In the genomic region with DNA sequence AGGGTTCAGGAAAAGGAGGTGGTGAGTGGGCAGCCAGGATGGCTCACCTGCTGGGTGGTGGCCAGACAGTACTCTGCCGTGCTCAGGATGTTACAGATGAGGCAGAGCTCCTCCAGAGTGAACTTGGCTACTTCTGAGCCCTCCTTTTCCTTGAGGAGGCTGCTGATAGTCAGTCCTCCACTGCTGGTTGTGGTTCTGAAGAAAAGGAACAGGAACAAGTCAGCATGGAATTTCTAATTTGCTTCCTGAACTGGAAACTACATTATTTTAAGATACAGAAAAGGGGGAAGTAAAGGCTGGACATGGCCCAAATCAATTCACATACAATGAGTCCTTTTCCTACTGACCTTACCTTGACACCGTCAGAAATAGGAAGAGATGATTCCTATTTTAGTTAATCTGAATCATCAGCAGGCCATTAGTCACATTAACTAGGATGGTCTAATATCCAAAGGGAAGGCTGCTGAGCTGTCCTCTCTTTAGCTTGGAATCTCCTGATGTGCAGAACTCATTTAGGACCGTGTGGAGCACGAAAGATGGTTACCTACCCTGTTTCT, we compare ENCODE assay signal across 1 cellular context.
A peak's percentile ranks its signal among the peaks of the same experiment; 100 is the strongest.
TF ChIP-seq lines count a peak whose summit lies in the region.

No MANE protein-coding gene starts in this region.

TF ChIP-seq in SK-N-SH, 30 proteins besides CTCF, POLR2A, EP300 and RAD21 (continued from another document):
- TF ChIP-seq, protein P1, sequence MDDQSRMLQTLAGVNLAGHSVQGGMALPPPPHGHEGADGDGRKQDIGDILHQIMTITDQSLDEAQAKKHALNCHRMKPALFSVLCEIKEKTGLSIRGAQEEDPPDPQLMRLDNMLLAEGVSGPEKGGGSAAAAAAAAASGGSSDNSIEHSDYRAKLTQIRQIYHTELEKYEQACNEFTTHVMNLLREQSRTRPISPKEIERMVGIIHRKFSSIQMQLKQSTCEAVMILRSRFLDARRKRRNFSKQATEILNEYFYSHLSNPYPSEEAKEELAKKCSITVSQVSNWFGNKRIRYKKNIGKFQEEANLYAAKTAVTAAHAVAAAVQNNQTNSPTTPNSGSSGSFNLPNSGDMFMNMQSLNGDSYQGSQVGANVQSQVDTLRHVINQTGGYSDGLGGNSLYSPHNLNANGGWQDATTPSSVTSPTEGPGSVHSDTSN (IDR thresholded peaks at IDR 0.05): peak; percentile 35; the same call in 1 of the 2 replicates
- TF ChIP-seq JUND (IDR thresholded peaks at IDR 0.05) (peak; percentile 41; the same call in 1 of the 2 replicates), MEF2A (IDR thresholded peaks at IDR 0.05; ENCODE audit: borderline replicate concordance, low read depth) (peak; percentile 89; the same call in 1 of the 2 replicates), TAF1 (IDR thresholded peaks at IDR 0.05; ENCODE audit: borderline replicate concordance, low read depth, low read length) (no peak), MXI1 (IDR thresholded peaks at IDR 0.05; ENCODE audit: low read depth, low read length) (no peak), FOXJ3 (CRISPR knock-in tag; IDR thresholded peaks at IDR 0.05) (no peak), NRF1 (IDR thresholded peaks at IDR 0.05; ENCODE audit: low read depth, low read length) (no peak), FOSL2 (IDR thresholded peaks at IDR 0.05; ENCODE audit: borderline replicate concordance, low read depth) (peak; percentile 71), EZH2phosphoT487 (IDR thresholded peaks at IDR 0.05; ENCODE audit: borderline replicate concordance, low read depth) (no peak), SMC3 (IDR thresholded peaks at IDR 0.05; ENCODE audit: low read depth, low read length) (no peak), YY1 (IDR thresholded peaks at IDR 0.05; ENCODE audit: low read depth) (no peak), POLR2AphosphoS5 (IDR thresholded peaks at IDR 0.05; ENCODE audit: low read depth, low read length) (no peak), CHD2 (IDR thresholded peaks at IDR 0.05; ENCODE audit: low read length, partially characterized antibody) (no peak), ELF1 (IDR thresholded peaks at IDR 0.05) (no peak), TCF12 (IDR thresholded peaks at IDR 0.05) (no peak), RXRA (IDR thresholded peaks at IDR 0.05; ENCODE audit: borderline replicate concordance, low read depth) (peak; percentile 67; the same call in 1 of the 2 replicates), RCOR1 (IDR thresholded peaks at IDR 0.05; ENCODE audit: low read length) (no peak), TEAD4 (IDR thresholded peaks at IDR 0.05; ENCODE audit: borderline replicate concordance, insufficient read depth) (no peak)
- TF ChIP-seq, protein P2, sequence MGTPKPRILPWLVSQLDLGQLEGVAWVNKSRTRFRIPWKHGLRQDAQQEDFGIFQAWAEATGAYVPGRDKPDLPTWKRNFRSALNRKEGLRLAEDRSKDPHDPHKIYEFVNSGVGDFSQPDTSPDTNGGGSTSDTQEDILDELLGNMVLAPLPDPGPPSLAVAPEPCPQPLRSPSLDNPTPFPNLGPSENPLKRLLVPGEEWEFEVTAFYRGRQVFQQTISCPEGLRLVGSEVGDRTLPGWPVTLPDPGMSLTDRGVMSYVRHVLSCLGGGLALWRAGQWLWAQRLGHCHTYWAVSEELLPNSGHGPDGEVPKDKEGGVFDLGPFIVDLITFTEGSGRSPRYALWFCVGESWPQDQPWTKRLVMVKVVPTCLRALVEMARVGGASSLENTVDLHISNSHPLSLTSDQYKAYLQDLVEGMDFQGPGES (IDR thresholded peaks at IDR 0.05; ENCODE audit: low read depth, low read length): no peak
- TF ChIP-seq, protein P3, sequence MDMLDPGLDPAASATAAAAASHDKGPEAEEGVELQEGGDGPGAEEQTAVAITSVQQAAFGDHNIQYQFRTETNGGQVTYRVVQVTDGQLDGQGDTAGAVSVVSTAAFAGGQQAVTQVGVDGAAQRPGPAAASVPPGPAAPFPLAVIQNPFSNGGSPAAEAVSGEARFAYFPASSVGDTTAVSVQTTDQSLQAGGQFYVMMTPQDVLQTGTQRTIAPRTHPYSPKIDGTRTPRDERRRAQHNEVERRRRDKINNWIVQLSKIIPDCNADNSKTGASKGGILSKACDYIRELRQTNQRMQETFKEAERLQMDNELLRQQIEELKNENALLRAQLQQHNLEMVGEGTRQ (IDR thresholded peaks at IDR 0.05; ENCODE audit: borderline replicate concordance, low read depth, low read length): no peak
- TF ChIP-seq, protein P4, sequence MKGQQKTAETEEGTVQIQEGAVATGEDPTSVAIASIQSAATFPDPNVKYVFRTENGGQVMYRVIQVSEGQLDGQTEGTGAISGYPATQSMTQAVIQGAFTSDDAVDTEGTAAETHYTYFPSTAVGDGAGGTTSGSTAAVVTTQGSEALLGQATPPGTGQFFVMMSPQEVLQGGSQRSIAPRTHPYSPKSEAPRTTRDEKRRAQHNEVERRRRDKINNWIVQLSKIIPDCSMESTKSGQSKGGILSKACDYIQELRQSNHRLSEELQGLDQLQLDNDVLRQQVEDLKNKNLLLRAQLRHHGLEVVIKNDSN (IDR thresholded peaks at IDR 0.05; ENCODE audit: borderline replicate concordance, low read depth): no peak
